19 cellular contexts compared by ENCODE assay signal in genomic region chr5:133066045-133066444, GRCh38.
"Had no signal": no experiment of that assay in that cellular context is flagged by ENCODE, and none has a peak within 500 bp of the region (broad histone marks: within the 10 kb centered on the region; RNA-seq: fewer than 3 reads in every experiment).

No MANE protein-coding gene starts in this region.

- H3K27ac Mint-ChIP-seq: activated naive CD8-positive, alpha-beta T cell treated with anti-CD3 and anti-CD28 coated beads, Interleukin-2, amount 10 ng/mL, durations not matched to agents 7 days and 5 days; T-helper 2 cell treated with Interferon-gamma antibody and Interleukin-4, amounts not matched to agents 5 μg/mL and 100 μg/mL, for 36 hours had no signal

- H3K27me3 Mint-ChIP-seq: activated naive CD8-positive, alpha-beta T cell treated with anti-CD3 and anti-CD28 coated beads, Interleukin-2, amount 10 ng/mL, durations not matched to agents 7 days and 5 days; naive thymus-derived CD8-positive, alpha-beta T cell had no signal

- H3K4me3 ChIP-seq: gastroesophageal sphincter, heart right ventricle, suprapubic skin, upper lobe of left lung had no signal

- DNase-seq: activated CD4-positive, alpha-beta T cell treated with anti-CD3 and anti-CD28 coated beads, Interleukin-2, amount 50 U/mL, for 4 hours; activated CD4-positive, CD25-positive, alpha-beta regulatory T cell treated with anti-CD3 and anti-CD28 coated beads, Interleukin-2, amount 50 U/mL, for 72 hours; activated naive CD8-positive, alpha-beta T cell treated with anti-CD3 and anti-CD28 coated beads, Interleukin-2, amount 10 ng/mL, durations not matched to agents 7 days and 5 days; cerebellar nuclear complex; effector memory CD4-positive, alpha-beta T cell; heart right ventricle; mammary epithelial cell; naive thymus-derived CD8-positive, alpha-beta T cell; nucleus accumbens; right cardiac atrium; small intestine; stimulated activated CD4-positive, alpha-beta T cell treated with anti-CD3 and anti-CD28 coated beads, Interleukin-4, amount 100 ng/mL, for 4 hours; stimulated activated CD8-positive, alpha-beta memory T cell treated with anti-CD3 and anti-CD28 coated beads, Interleukin-4, amount 100 ng/mL, for 48 hours; stimulated activated naive CD8-positive, alpha-beta T cell treated with anti-CD3 and anti-CD28 coated beads, Interleukin-15, Interleukin-2, amounts not matched to agents 100 U/mL and 50 U/mL, for 24 hours; upper lobe of left lung had no signal

- H3K9me3 Mint-ChIP-seq: naive thymus-derived CD8-positive, alpha-beta T cell; T-helper 2 cell treated with Interferon-gamma antibody and Interleukin-4, amounts not matched to agents 5 μg/mL and 100 μg/mL, for 36 hours had no signal

- H3K27ac ChIP-seq: gastroesophageal sphincter, heart right ventricle, suprapubic skin, upper lobe of left lung had no signal

- H3K27me3 ChIP-seq: gastroesophageal sphincter, heart right ventricle, suprapubic skin, upper lobe of left lung had no signal

- H3K4me3 Mint-ChIP-seq: activated naive CD8-positive, alpha-beta T cell treated with anti-CD3 and anti-CD28 coated beads, Interleukin-2, amount 10 ng/mL, durations not matched to agents 7 days and 5 days; naive thymus-derived CD8-positive, alpha-beta T cell; T-helper 2 cell treated with Interferon-gamma antibody and Interleukin-4, amounts not matched to agents 5 μg/mL and 100 μg/mL, for 36 hours had no signal

- H3K9me3 ChIP-seq: gastroesophageal sphincter, heart right ventricle, suprapubic skin, upper lobe of left lung had no signal

- ATAC-seq: gastroesophageal sphincter; heart right ventricle; left lobe of liver; naive thymus-derived CD8-positive, alpha-beta T cell; right cardiac atrium; stimulated activated naive CD8-positive, alpha-beta T cell treated with anti-CD3 and anti-CD28 coated beads, Interleukin-15, Interleukin-2, amounts not matched to agents 100 U/mL and 50 U/mL, for 24 hours had no signal
